In genomic region chr19:46383846-46384245, GRCh38 we compare ENCODE assay signal across 1 cellular context.
TF ChIP-seq lines count a peak whose summit lies in the region.

No MANE protein-coding gene starts in this region.

TF ChIP-seq in HepG2, 621 proteins besides CTCF, POLR2A, EP300 and RAD21:
- no peak for TF ChIP-seq ZNF17 (CRISPR knock-in tag; IDR thresholded peaks at IDR 0.05)
- TF ChIP-seq ZNF768 (CRISPR knock-in tag; IDR thresholded peaks at IDR 0.05) = peak; percentile 81
